Comparison of ENCODE assay signal across 9 cellular contexts in the genomic region with DNA sequence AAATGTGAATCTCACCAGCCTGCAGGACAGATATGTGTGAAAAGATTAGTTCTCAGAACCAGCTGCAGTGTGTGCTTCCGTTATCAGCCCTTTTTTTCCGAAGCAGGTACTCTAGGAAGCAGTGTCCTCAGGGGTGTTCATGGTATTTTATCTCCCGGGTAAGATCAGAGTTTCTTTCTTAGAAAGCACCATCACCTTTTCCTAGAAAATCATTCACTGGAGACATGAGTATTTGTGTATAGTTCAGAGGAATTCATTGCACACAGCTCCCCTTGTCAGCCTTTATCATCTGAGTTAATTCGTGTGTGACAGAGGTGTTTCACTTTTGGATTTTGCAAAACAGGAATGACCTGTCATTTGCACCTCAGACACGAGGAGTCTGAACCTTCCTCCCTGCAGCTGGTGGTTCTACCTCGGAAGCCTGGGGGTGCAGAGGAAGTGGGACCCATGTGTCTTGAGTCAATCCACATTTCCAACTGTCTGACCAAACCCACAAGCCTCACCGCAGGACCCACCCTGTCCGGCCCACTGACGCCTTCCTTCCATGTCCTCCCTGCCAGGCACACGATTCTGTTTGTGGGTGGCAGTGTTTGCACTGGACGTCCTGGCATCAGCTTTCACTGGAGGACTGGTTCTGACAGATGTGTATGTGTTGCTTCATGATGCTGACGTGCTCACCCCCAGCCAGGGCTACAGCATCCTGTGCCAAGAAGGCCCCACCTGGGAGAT.
DNase-seq lines count a peak whose midpoint lies in the region; ATAC-seq and FAIRE-seq lines count a peak whose summit lies in the region.
"Had no signal": no experiment of that assay in that cellular context is flagged by ENCODE, and none has a peak within 500 bp of the region (broad histone marks: within the 10 kb centered on the region; RNA-seq: fewer than 3 reads in every experiment).

No MANE protein-coding gene starts in this region.

- peak; percentile 65 for ATAC-seq in HG03565 (IDR thresholded peaks at IDR 0.05; ENCODE audit: unreplicated experiment)

- no peak for FAIRE-seq in HTR-8/SVneo (lab: Jason Lieb, UNC)
- FAIRE-seq: A204.1 had no signal

- DNase-seq in SIG-M5 treated with dmso at 0.1 percent for 504 hours (lab: John Stamatoyannopoulos, UW; ENCODE audit: unreplicated experiment) (peak; percentile 15), SIG-M5 (lab: John Stamatoyannopoulos, UW) (no peak), HTR-8/SVneo (ENCODE audit: insufficient read length, low spot score) (no peak), NCI-H510A treated with DMSO at 0.1 percent for 48 hours (lab: John Stamatoyannopoulos, UW) (no peak), NCI-H510A (lab: John Stamatoyannopoulos, UW) (no peak)
- DNase-seq in activated T-cell treated with anti-CD3 and anti-CD28 coated beads, Interleukin-2, amount 50 U/mL, for 48 hours, result peak; percentile 91 to 93
- peak; percentile 66 for DNase-seq in stimulated activated CD4-positive, alpha-beta T cell treated with anti-CD3 and anti-CD28 coated beads, Interleukin-4, amount 100 ng/mL, for 24 hours

Comparison
In these comparisons a context has a peak if more than half of its experiments do, and no peak if none do; other contexts are left out.
1. DNase-seq: peak in SIG-M5 treated with dmso at 0.1 percent for 504 hours (single experiment), activated T-cell treated with anti-CD3 and anti-CD28 coated beads, Interleukin-2, amount 50 U/mL, for 48 hours (2 of 2) and stimulated activated CD4-positive, alpha-beta T cell treated with anti-CD3 and anti-CD28 coated beads, Interleukin-4, amount 100 ng/mL, for 24 hours (single experiment); none in SIG-M5 (single experiment), HTR-8/SVneo (single experiment), NCI-H510A treated with DMSO at 0.1 percent for 48 hours (single experiment) and NCI-H510A (single experiment).